In the genomic region with DNA sequence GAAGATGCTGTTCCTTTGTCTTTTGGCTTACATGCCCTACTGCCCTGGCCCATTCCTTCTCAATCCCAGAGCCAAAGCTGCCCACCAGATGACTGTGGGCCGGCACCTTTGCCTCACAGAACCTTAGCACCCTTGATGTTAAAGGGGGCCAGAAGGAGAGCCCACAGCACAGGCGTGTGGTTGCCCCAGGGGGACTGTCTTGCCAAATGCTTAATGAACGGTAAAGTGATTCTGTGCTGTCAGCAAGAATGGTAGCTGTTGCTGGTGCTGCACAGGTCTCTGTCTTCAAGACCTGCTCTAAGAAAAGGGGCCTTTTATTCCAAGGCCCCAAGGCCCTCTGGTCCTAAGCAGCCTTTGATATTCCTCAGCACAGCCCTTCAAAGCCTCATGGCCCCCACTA, we compare ENCODE assay signal across 13 cellular contexts.
DNase-seq lines count a peak whose midpoint lies in the region; ATAC-seq and TF ChIP-seq lines count a peak whose summit lies in the region.
"Had no signal": no experiment of that assay in that cellular context is flagged by ENCODE, and none has a peak within 500 bp of the region (broad histone marks: within the 10 kb centered on the region; RNA-seq: fewer than 3 reads in every experiment).

No MANE protein-coding gene starts in this region.

- POLR2A ChIA-PET in HEK293T (lab: Yijun Ruan, JAX): no interaction called here

- CTCF ChIA-PET in HEK293T (lab: Yijun Ruan, JAX): no interaction called here

- H3K27ac Mint-ChIP-seq in osteocyte (ENCODE audit: unreplicated experiment): no peak overlapping the region
- H3K27ac Mint-ChIP-seq: CD14-positive monocyte; CD8-positive, alpha-beta T cell; IgD-negative memory B cell had no signal

- ATAC-seq in upper lobe of right lung: no peak
- no peak for ATAC-seq in activated CD4-positive, CD25-positive, alpha-beta regulatory T cell treated with anti-CD3 and anti-CD28 coated beads, Interleukin-2, amount 50 U/mL, for 24 hours
- no peak for ATAC-seq in HG03565 (IDR thresholded peaks at IDR 0.05; ENCODE audit: unreplicated experiment)
- ATAC-seq: CD8-positive, alpha-beta T cell; HCT116 had no signal

- H3K4me3 Mint-ChIP-seq in osteocyte (ENCODE audit: unreplicated experiment): no peak overlapping the region
- H3K4me3 Mint-ChIP-seq: CD14-positive monocyte; CD8-positive, alpha-beta T cell had no signal

- no peaks in the 10 kb centered on the region for H3K9me3 ChIP-seq in upper lobe of right lung

- no peaks in the 10 kb centered on the region for H3K4me1 ChIP-seq in upper lobe of right lung

- H3K9me3 Mint-ChIP-seq in osteocyte (ENCODE audit: unreplicated experiment): peaks cover 17% of the 10 kb centered on the region

- DNase-seq in AG20443 (ENCODE audit: low spot score) (peak; percentile 1), HEK293T (ENCODE audit: extremely low spot score) (peak; percentile 3), osteocyte (ENCODE audit: extremely low spot score, unreplicated experiment) (peak; percentile 59), upper lobe of right lung (peak; percentile 10), NCI-H2227 treated with DMSO at 0.1 percent for 48 hours (lab: John Stamatoyannopoulos, UW) (no peak)
- DNase-seq: CD8-positive, alpha-beta T cell; COR-L47; DND-41 had no signal

- no peaks in the 10 kb centered on the region for H3K27me3 ChIP-seq in upper lobe of right lung

- H3K27me3 Mint-ChIP-seq in osteocyte (ENCODE audit: unreplicated experiment): peaks cover 26% of the 10 kb centered on the region
- H3K27me3 Mint-ChIP-seq: IgD-negative memory B cell had no signal

- intact Hi-C loops in upper lobe of right lung (cut with DNase I): no loop called here

- no peak overlapping the region for H3K4me3 ChIP-seq in upper lobe of right lung

- no peak overlapping the region for H3K27ac ChIP-seq in upper lobe of right lung

- peaks cover 2% of the 10 kb centered on the region for H3K36me3 Mint-ChIP-seq in osteocyte (ENCODE audit: unreplicated experiment)
- H3K36me3 Mint-ChIP-seq: CD14-positive monocyte; CD8-positive, alpha-beta T cell had no signal

- no peaks in the 10 kb centered on the region for H3K4me1 Mint-ChIP-seq in osteocyte (ENCODE audit: unreplicated experiment)
- H3K4me1 Mint-ChIP-seq: IgD-negative memory B cell had no signal

- TF ChIP-seq CTCF in osteocyte (IDR thresholded peaks at IDR 0.05) (no peak), upper lobe of right lung (IDR thresholded peaks at IDR 0.05) (no peak)

- no peaks in the 10 kb centered on the region for H3K36me3 ChIP-seq in upper lobe of right lung

TF ChIP-seq in HEK293T, 16 proteins besides CTCF, POLR2A, EP300 and RAD21:
- TF ChIP-seq ZNF384 (IDR thresholded peaks at IDR 0.05) (no peak), LEF1 (IDR thresholded peaks at IDR 0.05; ENCODE audit: borderline replicate concordance) (no peak), FOXA1 (IDR thresholded peaks at IDR 0.05) (no peak), ELF4 (IDR thresholded peaks at IDR 0.05) (no peak), SP1 (IDR thresholded peaks at IDR 0.05) (no peak), BHLHE40 (IDR thresholded peaks at IDR 0.05; ENCODE audit: borderline replicate concordance) (no peak), FOXM1 (IDR thresholded peaks at IDR 0.05; ENCODE audit: borderline replicate concordance) (no peak), ARNT (IDR thresholded peaks at IDR 0.05) (no peak), L3MBTL2 (conservative IDR thresholded peaks at IDR 0.05) (no peak), FOXK2 (IDR thresholded peaks at IDR 0.05) (no peak), PKNOX1 (IDR thresholded peaks at IDR 0.05) (no peak)
